Comparison of ENCODE assay signal across 8 cellular contexts in genomic region chr7:7639421-7639820, GRCh38. TPM values are rescaled to one million over a fixed set of nuclear protein-coding genes. Genes with fewer than 3 reads are reported as not detected.
A peak's percentile ranks its signal among the peaks of the same experiment; 100 is the strongest.
DNase-seq lines count a peak whose midpoint lies in the region; ATAC-seq and TF ChIP-seq lines count a peak whose summit lies in the region.

No MANE protein-coding gene starts in this region.

- peak overlapping the region; percentile 95 for H3K27ac Mint-ChIP-seq in dendritic cell treated with granulocyte-macrophage colony-stimulating factor and Interleukin-4, amounts not matched to agents 40 ng/mL and 50 ng/mL, for 4 days

- H3K4me1 Mint-ChIP-seq in dendritic cell treated with granulocyte-macrophage colony-stimulating factor and Interleukin-4, amounts not matched to agents 40 ng/mL and 50 ng/mL, for 4 days (ENCODE audit: low read depth) = peaks cover 21% of the 10 kb centered on the region

- peaks cover 7% of the 10 kb centered on the region for H3K9me3 Mint-ChIP-seq in dendritic cell treated with granulocyte-macrophage colony-stimulating factor and Interleukin-4, amounts not matched to agents 40 ng/mL and 50 ng/mL, for 4 days

- intact Hi-C loops in dendritic cell treated with granulocyte-macrophage colony-stimulating factor and Interleukin-4, amounts not matched to agents 40 ng/mL and 50 ng/mL, for 4 days (cut with micrococcal nuclease) = no loop called here

- no peaks in the 10 kb centered on the region for H3K27me3 Mint-ChIP-seq in dendritic cell treated with granulocyte-macrophage colony-stimulating factor and Interleukin-4, amounts not matched to agents 40 ng/mL and 50 ng/mL, for 4 days

- H3K9ac ChIP-seq in MM.1S (ENCODE audit: low read length) (peak overlapping the region; percentile 91), neural cell (ENCODE audit: low read length) (peak overlapping the region; percentile 70)

- H3K27me3 ChIP-seq in MM.1S (replicated peaks; ENCODE audit: insufficient read depth, low read length) = no peaks in the 10 kb centered on the region
- no peaks in the 10 kb centered on the region for H3K27me3 ChIP-seq in neural cell (ENCODE audit: insufficient read depth, low read depth, low read length)

- TF ChIP-seq EP300 in neural cell (conservative IDR thresholded peaks at IDR 0.05; ENCODE audit: poor library complexity, severe bottlenecking) = no peak

- H4K20me1 ChIP-seq in MM.1S (ENCODE audit: insufficient read depth, low read length) (no peaks in the 10 kb centered on the region), neural cell (ENCODE audit: insufficient read depth) (no peaks in the 10 kb centered on the region)

- H3K4me3 Mint-ChIP-seq in dendritic cell treated with granulocyte-macrophage colony-stimulating factor and Interleukin-4, amounts not matched to agents 40 ng/mL and 50 ng/mL, for 4 days = peak overlapping the region; percentile 94

- H3K9me3 ChIP-seq in MM.1S (replicated peaks; ENCODE audit: insufficient read depth, low read length) = no peaks in the 10 kb centered on the region
- H3K9me3 ChIP-seq in neural cell (ENCODE audit: low read length) = no peaks in the 10 kb centered on the region

- H2AFZ ChIP-seq in MM.1S (ENCODE audit: low read length) (peak overlapping the region; percentile 80), neural cell (ENCODE audit: low read depth, low read length) (peak overlapping the region; percentile 90)

- no peak for TF ChIP-seq RAD21 in neural cell (conservative IDR thresholded peaks at IDR 0.05)

- TF ChIP-seq CTCF in MM.1S (IDR thresholded peaks at IDR 0.05; ENCODE audit: low read length) = no peak
- TF ChIP-seq CTCF in neural cell (IDR thresholded peaks at IDR 0.05; ENCODE audit: poor library complexity, severe bottlenecking) = no peak

- H3K9me2 ChIP-seq in MM.1S (replicated peaks; ENCODE audit: insufficient read depth, low read length) (no peaks in the 10 kb centered on the region), neural cell (ENCODE audit: insufficient read depth, low read length) (no peaks in the 10 kb centered on the region)

- DNase-seq in CD1c-positive myeloid dendritic cell (ENCODE audit: extremely low spot score) (peak; percentile 35), MM.1S (no peak), amniotic stem cell (lab: John Stamatoyannopoulos, UW) (no peak), NCI-H345 (lab: John Stamatoyannopoulos, UW) (no peak)

- H3K27ac ChIP-seq in MM.1S (ENCODE audit: low read length) (peak overlapping the region; percentile 80; the same call in 1 of the 2 replicates), neural cell (ENCODE audit: low read length) (peak overlapping the region; percentile 63)

- H3K79me2 ChIP-seq in MM.1S (ENCODE audit: low read length) (peaks cover 38% of the 10 kb centered on the region), neural cell (replicated peaks; ENCODE audit: insufficient read depth, low read length) (peaks cover 4% of the 10 kb centered on the region)

- H3K36me3 ChIP-seq in MM.1S (replicated peaks; ENCODE audit: insufficient read depth, low read length) (no peaks in the 10 kb centered on the region; the same call in 1 of the 2 replicates), neural cell (ENCODE audit: insufficient read depth, low read length) (no peaks in the 10 kb centered on the region)

- H3K4me2 ChIP-seq in MM.1S (ENCODE audit: low read depth, low read length) (peak overlapping the region; percentile 75), neural cell (ENCODE audit: low read length) (peak overlapping the region; percentile 87)

- no peak for ATAC-seq in HG02970 (IDR thresholded peaks at IDR 0.05; ENCODE audit: low FRiP score, unreplicated experiment)
- no peak for ATAC-seq in GM21528 (IDR thresholded peaks at IDR 0.05; ENCODE audit: low FRiP score, unreplicated experiment)

- peaks cover 43% of the 10 kb centered on the region for H3K36me3 Mint-ChIP-seq in dendritic cell treated with granulocyte-macrophage colony-stimulating factor and Interleukin-4, amounts not matched to agents 40 ng/mL and 50 ng/mL, for 4 days (ENCODE audit: low read depth)

- H3F3A ChIP-seq in MM.1S (ENCODE audit: insufficient read depth, low read length) = no peaks in the 10 kb centered on the region
- H3F3A ChIP-seq in neural cell (ENCODE audit: insufficient read depth, low read length, poor library complexity, severe bottlenecking) = no peaks in the 10 kb centered on the region

- peak overlapping the region; percentile 88 for H3K4me3 ChIP-seq in MM.1S (ENCODE audit: low read length)
- peak overlapping the region; percentile 80 for H3K4me3 ChIP-seq in neural cell (ENCODE audit: low read length)

- peaks cover 10% of the 10 kb centered on the region; the same call in 1 of the 2 replicates for H3K4me1 ChIP-seq in MM.1S (ENCODE audit: low read length)

TF ChIP-seq in neural cell, 6 proteins besides CTCF, POLR2A, EP300 and RAD21:
- no peak for TF ChIP-seq REST (IDR thresholded peaks at IDR 0.05; ENCODE audit: borderline replicate concordance)
- TF ChIP-seq TAF1 (IDR thresholded peaks at IDR 0.05; ENCODE audit: low read depth) = no peak

RNA-seq across cellular contexts. Expression of gene UMAD1, which starts 1.1 kb away (rescaled TPM):
- 13.6 and 14.7 TPM in 2 replicates for polyA plus RNA-seq in neural cell
- 12.2 and 13.7 TPM in 2 replicates for polyA minus RNA-seq in neural cell
